ENCODE assay signal across 23 cellular contexts in the genomic region with DNA sequence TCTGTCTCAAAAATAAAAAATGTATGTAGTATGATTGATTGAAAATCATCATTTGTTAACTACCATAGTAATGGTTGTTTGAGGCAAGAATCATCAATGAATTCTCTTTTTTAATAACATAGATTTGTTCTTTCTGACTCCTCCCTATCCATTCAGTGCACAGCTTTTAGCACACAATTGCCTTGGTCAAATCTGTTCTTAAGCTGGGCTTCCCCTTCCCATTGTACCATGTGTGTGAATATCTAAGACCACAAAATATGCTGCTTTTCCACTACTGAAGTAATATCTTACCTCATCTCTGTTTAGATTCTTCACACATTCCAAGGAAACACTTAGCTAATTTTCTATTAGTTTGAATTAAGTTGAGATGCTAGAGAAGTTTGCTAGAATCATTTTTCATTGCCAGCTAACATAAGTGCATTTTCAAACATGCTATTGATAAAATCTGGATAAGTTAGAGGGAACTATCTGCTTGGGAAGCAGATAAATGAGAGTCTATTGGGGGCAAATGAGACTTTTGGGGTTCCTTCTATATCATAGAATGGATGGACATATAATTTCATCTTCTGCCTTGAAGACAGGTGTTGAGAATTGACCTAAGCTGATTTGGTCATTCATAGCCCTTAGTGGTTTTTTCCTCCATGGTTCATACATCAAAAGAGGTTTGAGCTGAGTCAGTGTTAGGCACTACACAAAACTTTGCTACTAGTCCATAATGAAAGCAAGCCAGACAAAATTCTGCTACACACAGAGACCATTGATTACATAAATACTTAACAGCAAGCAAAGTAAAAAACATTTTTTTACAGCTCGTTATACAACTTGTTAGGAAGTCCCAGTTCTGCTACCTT.
A peak's percentile ranks its signal among the peaks of the same experiment; 100 is the strongest.
DNase-seq lines count a peak whose midpoint lies in the region; ATAC-seq and TF ChIP-seq lines count a peak whose summit lies in the region.
"Had no signal": no experiment of that assay in that cellular context is flagged by ENCODE, and none has a peak within 500 bp of the region (broad histone marks: within the 10 kb centered on the region; RNA-seq: fewer than 3 reads in every experiment).

No MANE protein-coding gene starts in this region.

- no peaks in the 10 kb centered on the region for H3K36me3 ChIP-seq in mammary epithelial cell (ENCODE audit: insufficient read depth, low read length)
- H3K36me3 ChIP-seq: HAP-1, neutrophil, suprapubic skin had no signal

- H3K4me2 ChIP-seq in mammary epithelial cell (ENCODE audit: insufficient read depth, low read depth, low read length): no peak overlapping the region

- intact Hi-C loops in mammary epithelial cell (cut with micrococcal nuclease): no loop called here

- no peaks in the 10 kb centered on the region for H4K20me1 ChIP-seq in mammary epithelial cell (ENCODE audit: insufficient read depth, low read length)

- H3K27ac Mint-ChIP-seq in stimulated activated naive CD8-positive, alpha-beta T cell treated with anti-CD3 and anti-CD28 coated beads, Interleukin-15, Interleukin-2, amounts not matched to agents 100 ng/mL and 50 ng/mL, for 24 hours: peak overlapping the region; percentile 41
- H3K27ac Mint-ChIP-seq in stimulated activated memory B cell treated with anti-CD40 and anti-IgM and Interleukin-4, amounts not matched to agents 10 μg/mL and 1 μg/mL and 100 μg/mL, for 72 hours: no peak overlapping the region
- H3K27ac Mint-ChIP-seq: T-helper 17 cell had no signal

- no TSS peak for BruUV-seq in mammary epithelial cell (replicated peaks; lab: Mats Ljungman, UMichigan)

- CTCF ChIA-PET in mammary epithelial cell (lab: Charles Lee; ENCODE audit: low non-redundant PET): no interaction called here

- TF ChIP-seq CTCF in GM20000 (IDR thresholded peaks at IDR 0.05; ENCODE audit: extremely low read depth, missing control alignments): no peak
- TF ChIP-seq CTCF in mammary epithelial cell (conservative IDR thresholded peaks at IDR 0.05 in 1 of 2, IDR thresholded peaks at IDR 0.05 in 1 of 2; ENCODE audit: extremely low read depth in 1 of 2, insufficient read depth in 1 of 2, low read depth in 1 of 2, low read length in 2 of 2): no peak

- no peaks in the 10 kb centered on the region for H3K79me2 ChIP-seq in mammary epithelial cell (ENCODE audit: insufficient read depth, low read length)

- no peak overlapping the region for H3K4me3 Mint-ChIP-seq in stimulated activated naive CD8-positive, alpha-beta T cell treated with anti-CD3 and anti-CD28 coated beads, Interleukin-15, Interleukin-2, amounts not matched to agents 100 ng/mL and 50 ng/mL, for 24 hours
- no peak overlapping the region for H3K4me3 Mint-ChIP-seq in stimulated activated memory B cell treated with anti-CD40 and anti-IgM and Interleukin-4, amounts not matched to agents 10 μg/mL and 1 μg/mL and 100 μg/mL, for 72 hours
- H3K4me3 Mint-ChIP-seq: T-helper 17 cell had no signal

- peaks cover 31% of the 10 kb centered on the region for H3K4me1 Mint-ChIP-seq in stimulated activated naive CD8-positive, alpha-beta T cell treated with anti-CD3 and anti-CD28 coated beads, Interleukin-15, Interleukin-2, amounts not matched to agents 100 ng/mL and 50 ng/mL, for 24 hours (ENCODE audit: low read depth)
- H3K4me1 Mint-ChIP-seq in stimulated activated memory B cell treated with anti-CD40 and anti-IgM and Interleukin-4, amounts not matched to agents 10 μg/mL and 1 μg/mL and 100 μg/mL, for 72 hours: no peaks in the 10 kb centered on the region

- H3K27ac ChIP-seq in mammary epithelial cell (ENCODE audit: insufficient read depth, low read depth, low read length): no peak overlapping the region
- H3K27ac ChIP-seq: coronary artery, neutrophil, psoas muscle, SK-N-MC, suprapubic skin had no signal

- H3K27me3 ChIP-seq in mammary epithelial cell (ENCODE audit: insufficient read depth, low read length): no peaks in the 10 kb centered on the region
- H3K27me3 ChIP-seq: neutrophil, suprapubic skin had no signal

- no peaks in the 10 kb centered on the region for H3K9me3 Mint-ChIP-seq in stimulated activated naive CD8-positive, alpha-beta T cell treated with anti-CD3 and anti-CD28 coated beads, Interleukin-15, Interleukin-2, amounts not matched to agents 100 ng/mL and 50 ng/mL, for 24 hours
- H3K9me3 Mint-ChIP-seq in stimulated activated memory B cell treated with anti-CD40 and anti-IgM and Interleukin-4, amounts not matched to agents 10 μg/mL and 1 μg/mL and 100 μg/mL, for 72 hours: peaks cover 5% of the 10 kb centered on the region

- H3K27me3 Mint-ChIP-seq in stimulated activated naive CD8-positive, alpha-beta T cell treated with anti-CD3 and anti-CD28 coated beads, Interleukin-15, Interleukin-2, amounts not matched to agents 100 ng/mL and 50 ng/mL, for 24 hours: no peaks in the 10 kb centered on the region
- no peaks in the 10 kb centered on the region for H3K27me3 Mint-ChIP-seq in stimulated activated memory B cell treated with anti-CD40 and anti-IgM and Interleukin-4, amounts not matched to agents 10 μg/mL and 1 μg/mL and 100 μg/mL, for 72 hours
- H3K27me3 Mint-ChIP-seq: T-helper 17 cell had no signal

- no peak for ATAC-seq in stimulated activated naive CD8-positive, alpha-beta T cell treated with anti-CD3 and anti-CD28 coated beads, Interleukin-15, Interleukin-2, amounts not matched to agents 100 U/mL and 50 U/mL, for 24 hours
- peak; percentile 84 for ATAC-seq in HG02870 (IDR thresholded peaks at IDR 0.05; ENCODE audit: unreplicated experiment)
- no peak for ATAC-seq in GM19452 (IDR thresholded peaks at IDR 0.05; ENCODE audit: unreplicated experiment)
- no peak for ATAC-seq in stimulated activated memory B cell treated with anti-CD40 and anti-IgM and Interleukin-4, amounts not matched to agents 10 μg/mL and 1 μg/mL and 100 μg/mL, for 72 hours
- ATAC-seq: psoas muscle, T-helper 17 cell had no signal

- no peak overlapping the region for H3K9ac ChIP-seq in mammary epithelial cell (ENCODE audit: insufficient read depth, low read length)

- dilution Hi-C loops in mammary epithelial cell (cut with HindIII; ENCODE audit: low sequenced_read_pairs): no loop called here

- H3K4me1 ChIP-seq in mammary epithelial cell (ENCODE audit: insufficient read depth, low read length): no peaks in the 10 kb centered on the region
- H3K4me1 ChIP-seq: psoas muscle, suprapubic skin had no signal

- no peaks in the 10 kb centered on the region for H3K36me3 Mint-ChIP-seq in stimulated activated naive CD8-positive, alpha-beta T cell treated with anti-CD3 and anti-CD28 coated beads, Interleukin-15, Interleukin-2, amounts not matched to agents 100 ng/mL and 50 ng/mL, for 24 hours (ENCODE audit: low read depth)
- H3K36me3 Mint-ChIP-seq in stimulated activated memory B cell treated with anti-CD40 and anti-IgM and Interleukin-4, amounts not matched to agents 10 μg/mL and 1 μg/mL and 100 μg/mL, for 72 hours: no peaks in the 10 kb centered on the region

- no peak overlapping the region for H3K4me3 ChIP-seq in mammary epithelial cell (replicated peaks in 1 of 3; ENCODE audit: insufficient read depth in 1 of 3, low read depth in 2 of 3, low read length in 3 of 3)
- H3K4me3 ChIP-seq: coronary artery, HAP-1, psoas muscle, SK-N-MC, suprapubic skin had no signal

- WGBS in mammary epithelial cell (ENCODE audit: low coverage, missing lambda C conversion rate): 33% methylated on average over 1 of the region's 1 CpG

- DNase-seq in stimulated activated naive CD8-positive, alpha-beta T cell treated with anti-CD3 and anti-CD28 coated beads, Interleukin-15, Interleukin-2, amounts not matched to agents 100 U/mL and 50 U/mL, for 24 hours: no peak
- DNase-seq in GM20000 (ENCODE audit: low spot score) (peak; percentile 25), NCI-H1092 (lab: John Stamatoyannopoulos, UW) (no peak), mammary epithelial cell (no peak)
- DNase-seq: activated gamma-delta T cell, amygdala, Calu3, KG1, kidney glomerular epithelial cell, NCI-H2171, NCI-H526, psoas muscle, RPMI8226, T-helper 17 cell had no signal

- no peak overlapping the region for H2AFZ ChIP-seq in mammary epithelial cell (ENCODE audit: low read depth, low read length)

- H3K9me3 ChIP-seq in mammary epithelial cell (replicated peaks; ENCODE audit: insufficient read depth, low read length): no peaks in the 10 kb centered on the region
- H3K9me3 ChIP-seq: HAP-1, neutrophil, psoas muscle, suprapubic skin had no signal

- in situ Hi-C loops in mammary epithelial cell (cut with MboI; ENCODE audit: low sequenced_read_pairs in 2 of 2): no loop called here
